ENCODE assay signal across 19 cellular contexts in the genomic region with DNA sequence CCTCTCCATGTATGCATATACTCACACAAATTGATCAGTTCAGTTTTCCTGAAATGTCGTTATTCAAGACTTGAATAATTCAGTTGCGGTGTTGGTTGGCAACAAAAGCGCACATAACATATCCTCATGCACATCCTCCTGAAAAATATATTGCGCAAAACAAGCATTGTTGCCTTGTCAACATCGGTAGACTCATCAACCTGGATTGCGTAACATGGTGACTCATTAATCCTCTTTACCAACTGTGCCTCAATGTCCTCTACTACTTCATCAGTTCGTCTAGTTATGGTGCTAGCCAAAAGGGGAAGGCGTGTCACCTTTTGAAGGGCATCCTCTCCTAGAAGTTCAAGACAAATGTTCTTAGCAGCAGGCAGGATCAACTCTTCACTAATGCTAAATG.
"Had no signal": no experiment of that assay in that cellular context is flagged by ENCODE, and none has a peak within 500 bp of the region (broad histone marks: within the 10 kb centered on the region; RNA-seq: fewer than 3 reads in every experiment).

No MANE protein-coding gene starts in this region.

- H3K27me3 ChIP-seq: adrenal gland, sigmoid colon, transverse colon had no signal

- ATAC-seq: left lobe of liver had no signal

- H3K4me1 ChIP-seq: adrenal gland, prostate gland, sigmoid colon, transverse colon had no signal

- H3K4me3 ChIP-seq: adrenal gland, prostate gland, sigmoid colon, transverse colon had no signal

- DNase-seq: activated B cell treated with CpG ODN at 0.5 μM for 24 hours; activated CD4-positive, alpha-beta T cell treated with anti-CD3 and anti-CD28 coated beads, Interleukin-2, amount 10 ng/mL, durations not matched to agents 7 days and 5 days; activated CD8-positive, alpha-beta memory T cell treated with anti-CD3 and anti-CD28 coated beads for 24 hours; activated naive CD4-positive, alpha-beta T cell treated with anti-CD3 and anti-CD28 coated beads, Interleukin-2, amount 10 ng/mL, durations not matched to agents 7 days and 5 days; activated T-cell treated with anti-CD3 and anti-CD28 coated beads for 4 hours; adrenal gland; effector memory CD4-positive, alpha-beta T cell; occipital lobe; sigmoid colon; stimulated activated CD4-positive, alpha-beta T cell treated with anti-CD3 and anti-CD28 coated beads, Interleukin-12 subunit alpha, Interleukin-12 subunit beta, amount 100 ng/mL, for 4 hours; stimulated activated naive CD4-positive, alpha-beta T cell; substantia nigra; T-helper 1 cell; transverse colon had no signal

- H3K36me3 ChIP-seq: adrenal gland, prostate gland, sigmoid colon, transverse colon had no signal

- H3K4me1 Mint-ChIP-seq: activated B cell treated with CpG ODN at 0.5 μM for 24 hours, nephron had no signal

- H3K27ac ChIP-seq: adrenal gland, epithelial cell of prostate, prostate gland, sigmoid colon, transverse colon had no signal

- H3K4me3 Mint-ChIP-seq: activated B cell treated with CpG ODN at 0.5 μM for 24 hours; activated CD4-positive, alpha-beta T cell treated with anti-CD3 and anti-CD28 coated beads, Interleukin-2, amount 10 ng/mL, durations not matched to agents 7 days and 5 days; activated naive CD4-positive, alpha-beta T cell treated with anti-CD3 and anti-CD28 coated beads, Interleukin-2, amount 10 ng/mL, durations not matched to agents 7 days and 5 days; nephron had no signal

- H3K27me3 Mint-ChIP-seq: activated B cell treated with CpG ODN at 0.5 μM for 24 hours; activated CD4-positive, alpha-beta T cell treated with anti-CD3 and anti-CD28 coated beads, Interleukin-2, amount 10 ng/mL, durations not matched to agents 7 days and 5 days had no signal

- H3K9me3 Mint-ChIP-seq: activated CD4-positive, alpha-beta T cell treated with anti-CD3 and anti-CD28 coated beads, Interleukin-2, amount 10 ng/mL, durations not matched to agents 7 days and 5 days; activated naive CD4-positive, alpha-beta T cell treated with anti-CD3 and anti-CD28 coated beads, Interleukin-2, amount 10 ng/mL, durations not matched to agents 7 days and 5 days; activated T-helper 2 cell treated with anti-CD3 and anti-CD28 coated beads, Interferon-gamma antibody, Interleukin-2, Interleukin-4, amounts not matched to agents 10 μg/mL and 5 μg/mL and 100 μg/mL, durations not matched to agents 14 hours and 24 hours and 36 hours had no signal

- H3K36me3 Mint-ChIP-seq: activated naive CD4-positive, alpha-beta T cell treated with anti-CD3 and anti-CD28 coated beads, Interleukin-2, amount 10 ng/mL, durations not matched to agents 7 days and 5 days had no signal

- H3K27ac Mint-ChIP-seq: activated B cell treated with CpG ODN at 0.5 μM for 24 hours; activated CD4-positive, alpha-beta T cell treated with anti-CD3 and anti-CD28 coated beads, Interleukin-2, amount 10 ng/mL, durations not matched to agents 7 days and 5 days; activated naive CD4-positive, alpha-beta T cell treated with anti-CD3 and anti-CD28 coated beads, Interleukin-2, amount 10 ng/mL, durations not matched to agents 7 days and 5 days; activated T-helper 2 cell treated with anti-CD3 and anti-CD28 coated beads, Interferon-gamma antibody, Interleukin-2, Interleukin-4, amounts not matched to agents 10 μg/mL and 5 μg/mL and 100 μg/mL, durations not matched to agents 14 hours and 24 hours and 36 hours; nephron had no signal

- H3K9me3 ChIP-seq: adrenal gland, prostate gland, sigmoid colon, transverse colon had no signal
